ENCODE assay signal across 1 cellular context in the genomic region with DNA sequence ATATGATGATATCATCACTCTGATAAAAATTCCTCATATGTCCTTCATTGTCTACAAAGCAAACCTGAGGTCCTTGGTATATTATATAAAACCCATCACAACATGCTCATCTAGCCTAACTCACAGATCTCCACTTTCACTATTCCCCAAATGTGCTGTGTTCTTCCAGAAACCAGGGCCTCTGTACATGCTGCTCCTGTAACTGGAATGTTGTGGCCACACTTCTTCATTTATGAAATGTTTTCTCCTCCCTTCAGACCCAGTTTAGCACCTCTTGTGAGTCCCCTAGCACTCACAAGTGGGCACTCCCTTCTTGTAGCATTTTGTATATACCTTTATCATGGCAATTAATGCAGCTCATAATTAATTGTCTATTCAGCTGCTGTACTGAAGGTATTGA.
TF ChIP-seq lines count a peak whose summit lies in the region.

No MANE protein-coding gene starts in this region.

TF ChIP-seq in GM23338, 12 proteins besides CTCF, POLR2A, EP300 and RAD21 (continued from another document):
- TF ChIP-seq, protein P1, sequence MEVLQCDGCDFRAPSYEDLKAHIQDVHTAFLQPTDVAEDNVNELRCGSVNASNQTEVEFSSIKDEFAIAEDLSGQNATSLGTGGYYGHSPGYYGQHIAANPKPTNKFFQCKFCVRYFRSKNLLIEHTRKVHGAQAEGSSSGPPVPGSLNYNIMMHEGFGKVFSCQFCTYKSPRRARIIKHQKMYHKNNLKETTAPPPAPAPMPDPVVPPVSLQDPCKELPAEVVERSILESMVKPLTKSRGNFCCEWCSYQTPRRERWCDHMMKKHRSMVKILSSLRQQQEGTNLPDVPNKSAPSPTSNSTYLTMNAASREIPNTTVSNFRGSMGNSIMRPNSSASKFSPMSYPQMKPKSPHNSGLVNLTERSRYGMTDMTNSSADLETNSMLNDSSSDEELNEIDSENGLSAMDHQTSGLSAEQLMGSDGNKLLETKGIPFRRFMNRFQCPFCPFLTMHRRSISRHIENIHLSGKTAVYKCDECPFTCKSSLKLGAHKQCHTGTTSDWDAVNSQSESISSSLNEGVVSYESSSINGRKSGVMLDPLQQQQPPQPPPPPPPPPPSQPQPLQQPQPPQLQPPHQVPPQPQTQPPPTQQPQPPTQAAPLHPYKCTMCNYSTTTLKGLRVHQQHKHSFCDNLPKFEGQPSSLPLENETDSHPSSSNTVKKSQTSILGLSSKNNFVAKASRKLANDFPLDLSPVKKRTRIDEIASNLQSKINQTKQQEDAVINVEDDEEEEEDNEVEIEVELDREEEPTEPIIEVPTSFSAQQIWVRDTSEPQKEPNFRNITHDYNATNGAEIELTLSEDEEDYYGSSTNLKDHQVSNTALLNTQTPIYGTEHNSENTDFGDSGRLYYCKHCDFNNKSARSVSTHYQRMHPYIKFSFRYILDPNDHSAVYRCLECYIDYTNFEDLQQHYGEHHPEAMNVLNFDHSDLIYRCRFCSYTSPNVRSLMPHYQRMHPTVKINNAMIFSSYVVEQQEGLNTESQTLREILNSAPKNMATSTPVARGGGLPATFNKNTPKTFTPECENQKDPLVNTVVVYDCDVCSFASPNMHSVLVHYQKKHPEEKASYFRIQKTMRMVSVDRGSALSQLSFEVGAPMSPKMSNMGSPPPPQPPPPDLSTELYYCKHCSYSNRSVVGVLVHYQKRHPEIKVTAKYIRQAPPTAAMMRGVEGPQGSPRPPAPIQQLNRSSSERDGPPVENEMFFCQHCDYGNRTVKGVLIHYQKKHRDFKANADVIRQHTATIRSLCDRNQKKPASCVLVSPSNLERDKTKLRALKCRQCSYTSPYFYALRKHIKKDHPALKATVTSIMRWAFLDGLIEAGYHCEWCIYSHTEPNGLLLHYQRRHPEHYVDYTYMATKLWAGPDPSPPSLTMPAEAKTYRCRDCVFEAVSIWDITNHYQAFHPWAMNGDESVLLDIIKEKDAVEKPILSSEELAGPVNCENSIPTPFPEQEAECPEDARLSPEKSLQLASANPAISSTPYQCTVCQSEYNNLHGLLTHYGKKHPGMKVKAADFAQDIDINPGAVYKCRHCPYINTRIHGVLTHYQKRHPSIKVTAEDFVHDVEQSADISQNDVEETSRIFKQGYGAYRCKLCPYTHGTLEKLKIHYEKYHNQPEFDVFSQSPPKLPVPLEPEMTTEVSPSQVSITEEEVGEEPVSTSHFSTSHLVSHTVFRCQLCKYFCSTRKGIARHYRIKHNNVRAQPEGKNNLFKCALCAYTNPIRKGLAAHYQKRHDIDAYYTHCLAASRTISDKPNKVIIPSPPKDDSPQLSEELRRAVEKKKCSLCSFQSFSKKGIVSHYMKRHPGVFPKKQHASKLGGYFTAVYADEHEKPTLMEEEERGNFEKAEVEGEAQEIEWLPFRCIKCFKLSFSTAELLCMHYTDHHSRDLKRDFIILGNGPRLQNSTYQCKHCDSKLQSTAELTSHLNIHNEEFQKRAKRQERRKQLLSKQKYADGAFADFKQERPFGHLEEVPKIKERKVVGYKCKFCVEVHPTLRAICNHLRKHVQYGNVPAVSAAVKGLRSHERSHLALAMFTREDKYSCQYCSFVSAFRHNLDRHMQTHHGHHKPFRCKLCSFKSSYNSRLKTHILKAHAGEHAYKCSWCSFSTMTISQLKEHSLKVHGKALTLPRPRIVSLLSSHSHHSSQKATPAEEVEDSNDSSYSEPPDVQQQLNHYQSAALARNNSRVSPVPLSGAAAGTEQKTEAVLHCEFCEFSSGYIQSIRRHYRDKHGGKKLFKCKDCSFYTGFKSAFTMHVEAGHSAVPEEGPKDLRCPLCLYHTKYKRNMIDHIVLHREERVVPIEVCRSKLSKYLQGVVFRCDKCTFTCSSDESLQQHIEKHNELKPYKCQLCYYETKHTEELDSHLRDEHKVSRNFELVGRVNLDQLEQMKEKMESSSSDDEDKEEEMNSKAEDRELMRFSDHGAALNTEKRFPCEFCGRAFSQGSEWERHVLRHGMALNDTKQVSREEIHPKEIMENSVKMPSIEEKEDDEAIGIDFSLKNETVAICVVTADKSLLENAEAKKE (CRISPR knock-in tag; IDR thresholded peaks at IDR 0.05) = no peak
- no peak for TF ChIP-seq NANOG (IDR thresholded peaks at IDR 0.05; ENCODE audit: borderline replicate concordance)
- TF ChIP-seq, protein P2, sequence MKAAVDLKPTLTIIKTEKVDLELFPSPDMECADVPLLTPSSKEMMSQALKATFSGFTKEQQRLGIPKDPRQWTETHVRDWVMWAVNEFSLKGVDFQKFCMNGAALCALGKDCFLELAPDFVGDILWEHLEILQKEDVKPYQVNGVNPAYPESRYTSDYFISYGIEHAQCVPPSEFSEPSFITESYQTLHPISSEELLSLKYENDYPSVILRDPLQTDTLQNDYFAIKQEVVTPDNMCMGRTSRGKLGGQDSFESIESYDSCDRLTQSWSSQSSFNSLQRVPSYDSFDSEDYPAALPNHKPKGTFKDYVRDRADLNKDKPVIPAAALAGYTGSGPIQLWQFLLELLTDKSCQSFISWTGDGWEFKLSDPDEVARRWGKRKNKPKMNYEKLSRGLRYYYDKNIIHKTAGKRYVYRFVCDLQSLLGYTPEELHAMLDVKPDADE (IDR thresholded peaks at IDR 0.05) = no peak
- no peak for TF ChIP-seq CREB1 (CRISPR knock-in tag; IDR thresholded peaks at IDR 0.05; ENCODE audit: low read depth)
- no peak; the same call in 1 of the 2 replicates for TF ChIP-seq POLR2AphosphoS5 (IDR thresholded peaks at IDR 0.05; ENCODE audit: low read depth)
- TF ChIP-seq ZNF114 (CRISPR knock-in tag; IDR thresholded peaks at IDR 0.05) = no peak
- TF ChIP-seq ZNF331 (CRISPR knock-in tag; IDR thresholded peaks at IDR 0.05; ENCODE audit: low read depth) = no peak
